8 cellular contexts compared by ENCODE assay signal in genomic region chr1:227562923-227563318, GRCh38. TPM values are rescaled to one million over a fixed set of nuclear protein-coding genes. Genes with fewer than 3 reads are reported as not detected.
DNase-seq lines count a peak whose midpoint lies in the region; ATAC-seq and TF ChIP-seq lines count a peak whose summit lies in the region.

No MANE protein-coding gene starts in this region.

- peak overlapping the region; percentile 98 for H3K4me3 Mint-ChIP-seq in Calu3 (ENCODE audit: low read depth, unreplicated experiment)
- H3K4me3 Mint-ChIP-seq in central memory CD8-positive, alpha-beta T cell: peak overlapping the region; percentile 90

- H3K36me3 Mint-ChIP-seq in Calu3 (ENCODE audit: insufficient read depth, unreplicated experiment): peaks cover 29% of the 10 kb centered on the region
- peaks cover 13% of the 10 kb centered on the region for H3K36me3 Mint-ChIP-seq in central memory CD8-positive, alpha-beta T cell (ENCODE audit: insufficient read depth)

- CTCF ChIA-PET in Calu3 (lab: Charles Lee): interaction anchor here (1.5 kb wide), 1 partner anchor 20 kb away, joined by 6 read pairs; no protein-coding TSS in a partner anchor

- intact Hi-C loops in Calu3 (cut with micrococcal nuclease; ENCODE audit: unreplicated experiment): loop anchor here (5.0 kb wide), 1 partner anchor 164 kb away; no protein-coding TSS in a partner anchor

- no peak for TF ChIP-seq CTCF in Calu3 (IDR thresholded peaks at IDR 0.05; ENCODE audit: unreplicated experiment)

- peak overlapping the region; percentile 83 for H3K27ac ChIP-seq in KOPT-K1 (ENCODE audit: low read depth, low read length, poor library complexity, severe bottlenecking)

- no peak for DNase-seq in Calu3
- no peak for DNase-seq in central memory CD8-positive, alpha-beta T cell (ENCODE audit: low spot score in 2 of 2)
- DNase-seq in DMS79 (lab: John Stamatoyannopoulos, UW): no peak
- DNase-seq in GM03348 (ENCODE audit: low spot score): no peak

- no peaks in the 10 kb centered on the region for H3K27me3 Mint-ChIP-seq in Calu3 (ENCODE audit: unreplicated experiment)
- H3K27me3 Mint-ChIP-seq in central memory CD8-positive, alpha-beta T cell: no peaks in the 10 kb centered on the region

- H3K4me1 Mint-ChIP-seq in Calu3 (ENCODE audit: low read depth, unreplicated experiment): no peaks in the 10 kb centered on the region
- H3K4me1 Mint-ChIP-seq in central memory CD8-positive, alpha-beta T cell: peaks cover 24% of the 10 kb centered on the region

- peaks cover 15% of the 10 kb centered on the region for H3K9me3 Mint-ChIP-seq in Calu3 (ENCODE audit: low read depth, unreplicated experiment)
- H3K9me3 Mint-ChIP-seq in central memory CD8-positive, alpha-beta T cell: no peaks in the 10 kb centered on the region

- no TSS peak for BruUV-seq in Calu3 (replicated peaks; lab: Mats Ljungman, UMichigan)

- H3K36me3 ChIP-seq in KOPT-K1 (ENCODE audit: insufficient read depth, low read length) (peaks cover 11% of the 10 kb centered on the region), neuron (ENCODE audit: insufficient read depth, low read length) (peaks cover 5% of the 10 kb centered on the region)

- H3K27me3 ChIP-seq in neuron (ENCODE audit: insufficient read depth, low read length): no peaks in the 10 kb centered on the region

- peaks cover 68% of the 10 kb centered on the region for H3K9me3 ChIP-seq in KOPT-K1 (ENCODE audit: insufficient read depth, low read length, poor library complexity, severe bottlenecking)
- H3K9me3 ChIP-seq in neuron (ENCODE audit: low read length): peaks cover 25% of the 10 kb centered on the region

- H2AFZ ChIP-seq in neuron (ENCODE audit: low read depth, low read length): peak overlapping the region; percentile 95

- no peak for ATAC-seq in central memory CD8-positive, alpha-beta T cell (replicated peaks; ENCODE audit: extremely low read depth, poor library complexity, severe bottlenecking)
- ATAC-seq in HG02840 (IDR thresholded peaks at IDR 0.05; ENCODE audit: low FRiP score, unreplicated experiment): no peak
- no peak for ATAC-seq in HG03342 (IDR thresholded peaks at IDR 0.05; ENCODE audit: unreplicated experiment)

- peak overlapping the region; percentile 93 for H3K4me3 ChIP-seq in neuron (ENCODE audit: low read length)

- peaks cover 6% of the 10 kb centered on the region for H3K4me1 ChIP-seq in neuron (ENCODE audit: insufficient read depth, low read length)

- peak overlapping the region; percentile 92 for H3K27ac Mint-ChIP-seq in Calu3 (ENCODE audit: unreplicated experiment)
- H3K27ac Mint-ChIP-seq in central memory CD8-positive, alpha-beta T cell (ENCODE audit: low read depth): peak overlapping the region; percentile 94

RNA-seq across cellular contexts. Expression of gene ZNF678, which starts 0.4 kb away (rescaled TPM):
- 6.5 and 7.0 TPM in 2 replicates for total RNA-seq in Calu3 (2022)
